8 cellular contexts compared by ENCODE assay signal in genomic region chr5:141651728-141652105, GRCh38. TPM values are rescaled to one million over a fixed set of nuclear protein-coding genes. Genes with fewer than 3 reads are reported as not detected.
DNase-seq lines count a peak whose midpoint lies in the region; ATAC-seq lines count a peak whose summit lies in the region.

No MANE protein-coding gene starts in this region.

- peak overlapping the region; percentile 90 for H3K4me2 ChIP-seq in skeletal muscle satellite cell (ENCODE audit: low read length)

- H3K4me3 ChIP-seq in HAP-1 = peak overlapping the region; percentile 66
- H3K4me3 ChIP-seq in skeletal muscle satellite cell (ENCODE audit: low read length) = peak overlapping the region; percentile 87

- H3K9me3 Mint-ChIP-seq in activated CD8-positive, alpha-beta T cell treated with anti-CD3 and anti-CD28 coated beads, Interleukin-2, amount 10 ng/mL, durations not matched to agents 7 days and 5 days (ENCODE audit: insufficient read depth) = no peaks in the 10 kb centered on the region

- in situ Hi-C loops in HAP-1 (cut with MboI; ENCODE audit: low sequenced_read_pairs) = no loop called here

- H3K27me3 Mint-ChIP-seq in activated CD8-positive, alpha-beta T cell treated with anti-CD3 and anti-CD28 coated beads, Interleukin-2, amount 10 ng/mL, durations not matched to agents 7 days and 5 days (ENCODE audit: low read depth) = no peaks in the 10 kb centered on the region

- H3K27ac Mint-ChIP-seq in activated CD8-positive, alpha-beta T cell treated with anti-CD3 and anti-CD28 coated beads, Interleukin-2, amount 10 ng/mL, durations not matched to agents 7 days and 5 days = peak overlapping the region; percentile 95

- H3K4me1 Mint-ChIP-seq in activated CD8-positive, alpha-beta T cell treated with anti-CD3 and anti-CD28 coated beads, Interleukin-2, amount 10 ng/mL, durations not matched to agents 7 days and 5 days (ENCODE audit: low read depth) = peaks cover 50% of the 10 kb centered on the region

- H3K9ac ChIP-seq in skeletal muscle satellite cell (ENCODE audit: low read depth, low read length) = peak overlapping the region; percentile 84

- H3K27me3 ChIP-seq in HAP-1 (ENCODE audit: low read depth) (no peaks in the 10 kb centered on the region), skeletal muscle satellite cell (ENCODE audit: control insufficient read depth, insufficient read depth, low read length) (no peaks in the 10 kb centered on the region)

- no peak for ATAC-seq in activated CD8-positive, alpha-beta T cell treated with anti-CD3 and anti-CD28 coated beads, Interleukin-2, amount 10 ng/mL, durations not matched to agents 7 days and 5 days
- ATAC-seq in left lobe of liver = no peak

- peaks cover 7% of the 10 kb centered on the region for H3K36me3 Mint-ChIP-seq in activated CD8-positive, alpha-beta T cell treated with anti-CD3 and anti-CD28 coated beads, Interleukin-2, amount 10 ng/mL, durations not matched to agents 7 days and 5 days (ENCODE audit: low read depth)

- peaks cover 3% of the 10 kb centered on the region; the same call in 1 of the 2 replicates for H3K4me1 ChIP-seq in HAP-1
- H3K4me1 ChIP-seq in skeletal muscle satellite cell (ENCODE audit: control insufficient read depth, insufficient read depth, low read length) = peaks cover 19% of the 10 kb centered on the region

- DNase-seq in HAP-1 (ENCODE audit: low spot score in 2 of 2) (no peak), hepatic stellate cell (ENCODE audit: low spot score) (peak; percentile 26), NOMO-1 (lab: John Stamatoyannopoulos, UW; ENCODE audit: unreplicated experiment in 2 of 2) (no peak), left lobe of liver (ENCODE audit: low spot score) (no peak), globus pallidus (ENCODE audit: low spot score) (no peak), EL (no peak)
- no peak for DNase-seq in activated CD8-positive, alpha-beta T cell treated with anti-CD3 and anti-CD28 coated beads, Interleukin-2, amount 10 ng/mL, durations not matched to agents 7 days and 5 days

- H3K36me3 ChIP-seq in HAP-1 (replicated peaks) = no peaks in the 10 kb centered on the region; the same call in 1 of the 2 replicates
- H3K36me3 ChIP-seq in skeletal muscle satellite cell (ENCODE audit: insufficient read depth, low read length) = peaks cover 19% of the 10 kb centered on the region

- CTCF ChIA-PET in activated CD8-positive, alpha-beta T cell treated with anti-CD3 and anti-CD28 coated beads, Interleukin-2, amount 10 ng/mL, durations not matched to agents 7 days and 5 days (lab: Charles Lee) = interaction anchor here (0.7 to 2.4 kb wide), 9 partner anchors 13 to 309 kb away, joined by 3 to 21 read pairs (median 9); partner anchors contain the start of genes DIAPH1, HDAC3 and RELL2

- POLR2A ChIA-PET in activated CD8-positive, alpha-beta T cell treated with anti-CD3 and anti-CD28 coated beads, Interleukin-2, amount 10 ng/mL, durations not matched to agents 7 days and 5 days (lab: Charles Lee) = interaction anchor here (0.8 to 3.9 kb wide), 6 partner anchors 14 to 317 kb away, joined by 3 to 39 read pairs (median 4); partner anchors contain the start of genes DELE1, HDAC3, RELL2 and RNF14

- H3K9me3 ChIP-seq in HAP-1 (no peaks in the 10 kb centered on the region), skeletal muscle satellite cell (replicated peaks; ENCODE audit: low read length) (no peaks in the 10 kb centered on the region)

- H3K4me3 Mint-ChIP-seq in activated CD8-positive, alpha-beta T cell treated with anti-CD3 and anti-CD28 coated beads, Interleukin-2, amount 10 ng/mL, durations not matched to agents 7 days and 5 days = peak overlapping the region; percentile 95

RNA-seq across cellular contexts. Expression of gene FCHSD1, which starts 0.5 kb away (rescaled TPM):
- total RNA-seq in activated CD8-positive, alpha-beta T cell treated with anti-CD3 and anti-CD28 coated beads, Interleukin-2, amount 10 ng/mL, durations not matched to agents 7 days and 5 days = 10 to 100 TPM; 46.9 to 47.8 TPM
- 14.2 and 15.7 TPM in 2 replicates for total RNA-seq in skeletal muscle satellite cell (2012; rRNA removed)
- total RNA-seq in left lobe of liver = 1.7 TPM

RNA-seq across cellular contexts. Expression of gene RELL2, which starts 14.9 kb away (rescaled TPM):
- 10 to 100 TPM; 36.9 to 37.1 TPM for total RNA-seq in activated CD8-positive, alpha-beta T cell treated with anti-CD3 and anti-CD28 coated beads, Interleukin-2, amount 10 ng/mL, durations not matched to agents 7 days and 5 days
- 5.7 and 6.8 TPM in 2 replicates for total RNA-seq in skeletal muscle satellite cell (2012; rRNA removed)
- total RNA-seq in left lobe of liver = 0.96 TPM

RNA-seq across cellular contexts. Expression of gene HDAC3, which starts 15.1 kb away (rescaled TPM):
- 10 to 100 TPM; 88.1 to 91.8 TPM for total RNA-seq in activated CD8-positive, alpha-beta T cell treated with anti-CD3 and anti-CD28 coated beads, Interleukin-2, amount 10 ng/mL, durations not matched to agents 7 days and 5 days
- 35.7 and 49.6 TPM in 2 replicates for total RNA-seq in skeletal muscle satellite cell (2012; rRNA removed)
- 28.7 TPM for total RNA-seq in left lobe of liver

RNA-seq across cellular contexts. Expression of gene ARAP3, which starts 30.3 kb away (rescaled TPM):
- 1 to 10 TPM; 8.5 to 8.8 TPM for total RNA-seq in activated CD8-positive, alpha-beta T cell treated with anti-CD3 and anti-CD28 coated beads, Interleukin-2, amount 10 ng/mL, durations not matched to agents 7 days and 5 days
- total RNA-seq in skeletal muscle satellite cell (2012; rRNA removed) = 1.5 and 2.0 TPM in 2 replicates
- 3.3 TPM for total RNA-seq in left lobe of liver

RNA-seq across cellular contexts. Expression of gene DIAPH1, which starts 32.9 kb away (rescaled TPM):
- total RNA-seq in activated CD8-positive, alpha-beta T cell treated with anti-CD3 and anti-CD28 coated beads, Interleukin-2, amount 10 ng/mL, durations not matched to agents 7 days and 5 days = 100 to 1,000 TPM; 281 to 286 TPM
- 22.9 and 25.9 TPM in 2 replicates for total RNA-seq in skeletal muscle satellite cell (2012; rRNA removed)
- total RNA-seq in left lobe of liver = 120 TPM

Comparison
In these comparisons a context has a peak if more than half of its experiments do, and no peak if none do; other contexts are left out.
1. RNA of gene FCHSD1, which starts 0.5 kb away (total RNA-seq): 46.9 to 47.8 TPM in activated CD8-positive, alpha-beta T cell treated with anti-CD3 and anti-CD28 coated beads, Interleukin-2, amount 10 ng/mL, durations not matched to agents 7 days and 5 days; 1.7 TPM in left lobe of liver (single experiment); every median in the first group is over 10 times any median in the second.
2. RNA of gene RELL2, which starts 14.9 kb away (total RNA-seq): 36.9 to 37.1 TPM in activated CD8-positive, alpha-beta T cell treated with anti-CD3 and anti-CD28 coated beads, Interleukin-2, amount 10 ng/mL, durations not matched to agents 7 days and 5 days; 0.96 TPM in left lobe of liver (single experiment); every median in the first group is over 10 times any median in the second.